Comparison of ENCODE assay signal across 8 cellular contexts in the genomic region with DNA sequence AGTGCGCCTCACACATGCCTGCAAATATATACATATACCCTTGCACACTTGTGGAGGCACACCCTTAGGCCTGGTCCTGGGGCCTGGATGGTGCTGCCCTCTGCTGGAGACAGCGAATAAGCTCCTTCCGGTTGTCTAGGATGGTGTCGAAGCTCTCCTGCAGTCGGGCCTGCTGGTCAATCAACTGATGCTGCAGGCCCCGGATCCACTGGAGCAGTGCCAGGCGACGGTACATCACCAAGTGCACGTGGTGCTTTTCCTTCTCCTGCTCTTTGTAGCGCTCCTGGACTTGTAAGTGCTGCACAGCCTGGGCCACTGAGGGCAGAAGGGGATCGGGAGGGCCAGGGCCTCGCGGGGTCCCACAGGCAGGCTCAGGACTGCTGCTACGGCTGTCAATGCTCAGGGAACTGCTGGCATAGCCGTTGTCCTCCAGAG. TPM values are rescaled to one million over a fixed set of nuclear protein-coding genes. Genes with fewer than 3 reads are reported as not detected.
DNase-seq lines count a peak whose midpoint lies in the region; TF ChIP-seq lines count a peak whose summit lies in the region.

No MANE protein-coding gene starts in this region.

- H3K4me2 ChIP-seq in osteoblast (ENCODE audit: insufficient read depth, low read length), result peak overlapping the region; percentile 54

- H3K27ac ChIP-seq in osteoblast (ENCODE audit: low read depth, low read length) (no peak overlapping the region), temporal lobe (ENCODE audit: low read depth, low read length) (peak overlapping the region; percentile 27)

- peak; percentile 71 for DNase-seq in NCI-H1436 (lab: John Stamatoyannopoulos, UW)
- DNase-seq in NCI-H1436 treated with DMSO at 0.1 percent for 48 hours (lab: John Stamatoyannopoulos, UW), result no peak
- DNase-seq in KG1 (lab: John Stamatoyannopoulos, UW), result peak; percentile 15
- DNase-seq in RPMI7951 (ENCODE audit: low read depth), result peak; percentile 68
- peak; percentile 62 for DNase-seq in activated T-helper 1 cell treated with Interleukin-2 at 50 U/mL for 16 hours (ENCODE audit: low read depth)
- peak; percentile 77 for DNase-seq in fibroblast of pulmonary artery (ENCODE audit: low read depth)
- peak; percentile 98 for DNase-seq in osteoblast (ENCODE audit: insufficient read length, low spot score, missing footprints)

- H3K4me1 ChIP-seq in osteoblast (ENCODE audit: insufficient read depth, low read length), result peaks cover 19% of the 10 kb centered on the region

- H3K36me3 ChIP-seq in osteoblast (ENCODE audit: insufficient read depth, low read length), result peaks cover 21% of the 10 kb centered on the region

- peaks cover 54% of the 10 kb centered on the region for H3K79me2 ChIP-seq in osteoblast (ENCODE audit: insufficient read depth, low read length)

- H2AFZ ChIP-seq in osteoblast (ENCODE audit: low read length), result no peak overlapping the region

- no peaks in the 10 kb centered on the region for H3K27me3 ChIP-seq in osteoblast (ENCODE audit: insufficient read depth, low read length)

- H3K9me3 ChIP-seq in osteoblast (ENCODE audit: low read depth, low read length), result no peaks in the 10 kb centered on the region

- H4K20me1 ChIP-seq in osteoblast (ENCODE audit: insufficient read depth, low read length), result peaks cover 46% of the 10 kb centered on the region

- H3K4me3 ChIP-seq in fibroblast of pulmonary artery (replicated peaks; ENCODE audit: low read depth, low read length) (peak overlapping the region; percentile 14), osteoblast (ENCODE audit: insufficient read depth, low read length) (no peak overlapping the region)

- TF ChIP-seq CTCF in fibroblast of pulmonary artery (IDR thresholded peaks at IDR 0.05; ENCODE audit: low read length, missing control alignments), result peak; percentile 91
- peak; percentile 94 for TF ChIP-seq CTCF in osteoblast (IDR thresholded peaks at IDR 0.05; ENCODE audit: extremely low read depth, low read depth, low read length)

RNA-seq across cellular contexts. Expression of gene C1orf216, which starts 3.1 kb away (rescaled TPM):
- 15.1 and 17.8 TPM in 2 replicates for total RNA-seq in RPMI7951 (2014; rRNA removed; shearing (Covaris generic))
- total RNA-seq in osteoblast (25.3 and 26.8 TPM in 2 replicates), temporal lobe (54.3 TPM)

RNA-seq across cellular contexts. Expression of gene CLSPN, which starts 54.2 kb away (rescaled TPM):
- total RNA-seq in RPMI7951 (2014; rRNA removed; shearing (Covaris generic)), result 19.0 and 20.5 TPM in 2 replicates
- 1.8 and 2.9 TPM in 2 replicates for total RNA-seq in osteoblast
- 2.5 TPM for total RNA-seq in temporal lobe
